In the genomic region with DNA sequence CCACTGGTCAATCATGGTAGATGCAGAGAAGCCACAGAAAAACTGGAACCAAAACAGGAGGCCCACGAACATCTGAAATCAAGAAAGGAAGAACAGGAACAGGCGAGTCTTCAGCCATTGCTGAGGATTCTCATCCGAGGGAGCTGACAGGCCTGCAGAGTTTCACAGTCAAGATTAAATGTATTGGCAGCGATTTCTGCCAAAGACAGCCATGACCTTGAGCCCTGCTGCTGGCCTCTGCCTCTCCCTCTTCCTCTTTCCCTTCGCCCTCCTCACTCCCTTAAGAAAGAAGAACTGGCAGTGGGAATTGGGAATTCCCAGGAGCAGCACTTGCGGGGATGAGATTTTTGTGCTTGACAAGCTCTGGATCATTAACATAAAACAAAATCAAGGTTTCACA, we compare ENCODE assay signal across 16 cellular contexts.
"Had no signal": no experiment of that assay in that cellular context is flagged by ENCODE, and none has a peak within 500 bp of the region (broad histone marks: within the 10 kb centered on the region; RNA-seq: fewer than 3 reads in every experiment).

No MANE protein-coding gene starts in this region.

- H3K36me3 ChIP-seq: ovary, SJCRH30 had no signal

- H3K27me3 ChIP-seq: ovary, SJCRH30, upper lobe of left lung had no signal

- H3K9me3 Mint-ChIP-seq: activated CD4-positive, alpha-beta memory T cell treated with anti-CD3 and anti-CD28 coated beads for 36 hours; activated naive CD8-positive, alpha-beta T cell treated with anti-CD3 and anti-CD28 coated beads, Interleukin-2, amount 10 ng/mL, durations not matched to agents 7 days and 5 days; natural killer cell treated with Interleukin-12 subunit alpha and Interleukin-12 subunit beta and Interleukin-15 and Interleukin-18, amount 100 ng/mL, for 72 hours; stimulated activated naive CD8-positive, alpha-beta T cell treated with anti-CD3 and anti-CD28 coated beads, Interleukin-15, amount 100 ng/mL, for 72 hours; T-helper 2 cell treated with Interferon-gamma antibody and Interleukin-4, amounts not matched to agents 5 μg/mL and 100 μg/mL, for 36 hours had no signal

- H3K27me3 Mint-ChIP-seq: activated CD4-positive, alpha-beta memory T cell treated with anti-CD3 and anti-CD28 coated beads for 36 hours; activated naive CD8-positive, alpha-beta T cell treated with anti-CD3 and anti-CD28 coated beads, Interleukin-2, amount 10 ng/mL, durations not matched to agents 7 days and 5 days; natural killer cell treated with Interleukin-12 subunit alpha and Interleukin-12 subunit beta and Interleukin-15 and Interleukin-18, amount 100 ng/mL, for 72 hours; stimulated activated naive CD8-positive, alpha-beta T cell treated with anti-CD3 and anti-CD28 coated beads, Interleukin-15, amount 100 ng/mL, for 72 hours had no signal

- H3K27ac Mint-ChIP-seq: activated CD4-positive, alpha-beta memory T cell treated with anti-CD3 and anti-CD28 coated beads for 36 hours; activated naive CD8-positive, alpha-beta T cell treated with anti-CD3 and anti-CD28 coated beads, Interleukin-2, amount 10 ng/mL, durations not matched to agents 7 days and 5 days; natural killer cell treated with Interleukin-12 subunit alpha and Interleukin-12 subunit beta and Interleukin-15 and Interleukin-18, amount 100 ng/mL, for 72 hours; T-helper 2 cell treated with Interferon-gamma antibody and Interleukin-4, amounts not matched to agents 5 μg/mL and 100 μg/mL, for 36 hours had no signal

- H3K9me3 ChIP-seq: ovary, SJCRH30, upper lobe of left lung had no signal

- H3K4me3 Mint-ChIP-seq: activated CD4-positive, alpha-beta memory T cell treated with anti-CD3 and anti-CD28 coated beads for 36 hours; activated naive CD8-positive, alpha-beta T cell treated with anti-CD3 and anti-CD28 coated beads, Interleukin-2, amount 10 ng/mL, durations not matched to agents 7 days and 5 days; natural killer cell treated with Interleukin-12 subunit alpha and Interleukin-12 subunit beta and Interleukin-15 and Interleukin-18, amount 100 ng/mL, for 72 hours; stimulated activated naive CD8-positive, alpha-beta T cell treated with anti-CD3 and anti-CD28 coated beads, Interleukin-15, amount 100 ng/mL, for 72 hours; T-helper 2 cell treated with Interferon-gamma antibody and Interleukin-4, amounts not matched to agents 5 μg/mL and 100 μg/mL, for 36 hours had no signal

- H3K27ac ChIP-seq: epithelial cell of prostate, ovary, SJCRH30 had no signal

- DNase-seq: activated CD4-positive, alpha-beta memory T cell treated with anti-CD3 and anti-CD28 coated beads for 36 hours; activated CD4-positive, CD25-positive, alpha-beta regulatory T cell treated with anti-CD3 and anti-CD28 coated beads, Interleukin-2, amount 50 U/mL, for 72 hours; activated CD8-positive, alpha-beta memory T cell treated with anti-CD3 and anti-CD28 coated beads, Interleukin-2, amount 50 U/mL, for 48 hours; activated naive CD8-positive, alpha-beta T cell treated with anti-CD3 and anti-CD28 coated beads, Interleukin-2, amount 10 ng/mL, durations not matched to agents 7 days and 5 days; caudate nucleus; effector memory CD4-positive, alpha-beta T cell; hypothalamus; ovary; SJCRH30; stimulated activated CD4-positive, alpha-beta T cell treated with anti-CD3 and anti-CD28 coated beads, Interleukin-4, amount 100 ng/mL, for 4 hours; stimulated activated naive CD8-positive, alpha-beta T cell treated with anti-CD3 and anti-CD28 coated beads, Interleukin-15, amount 100 ng/mL, for 72 hours; upper lobe of left lung had no signal

- H3K4me1 Mint-ChIP-seq: activated naive CD8-positive, alpha-beta T cell treated with anti-CD3 and anti-CD28 coated beads, Interleukin-2, amount 10 ng/mL, durations not matched to agents 7 days and 5 days; stimulated activated naive CD8-positive, alpha-beta T cell treated with anti-CD3 and anti-CD28 coated beads, Interleukin-15, amount 100 ng/mL, for 72 hours had no signal

- FAIRE-seq: astrocyte had no signal

- ATAC-seq: natural killer cell treated with Interleukin-12 subunit alpha and Interleukin-12 subunit beta and Interleukin-15 and Interleukin-18, amount 100 ng/mL, for 72 hours; stimulated activated naive CD8-positive, alpha-beta T cell treated with anti-CD3 and anti-CD28 coated beads, Interleukin-15, amount 100 ng/mL, for 72 hours had no signal

- H3K4me1 ChIP-seq: SJCRH30, upper lobe of left lung had no signal

- H3K4me3 ChIP-seq: ovary, SJCRH30, upper lobe of left lung had no signal
